11 cellular contexts compared by ENCODE assay signal in genomic region chr17:28748852-28749515, GRCh38. TPM values are rescaled to one million over a fixed set of nuclear protein-coding genes. Genes with fewer than 3 reads are reported as not detected.
A peak's percentile ranks its signal among the peaks of the same experiment; 100 is the strongest.
DNase-seq lines count a peak whose midpoint lies in the region; ATAC-seq and TF ChIP-seq lines count a peak whose summit lies in the region.
"Had no signal": no experiment of that assay in that cellular context is flagged by ENCODE, and none has a peak within 500 bp of the region (broad histone marks: within the 10 kb centered on the region; RNA-seq: fewer than 3 reads in every experiment).

No MANE protein-coding gene starts in this region.

- peaks cover 85% of the 10 kb centered on the region for H3F3A ChIP-seq in neural progenitor cell (ENCODE audit: low read depth)

- H3K9ac ChIP-seq in OCI-LY3 (ENCODE audit: low read length): peak overlapping the region; percentile 34; the same call in 1 of the 2 replicates
- H3K9ac ChIP-seq in neural progenitor cell: no peak overlapping the region

- TF ChIP-seq CTCF in A673 (conservative IDR thresholded peaks at IDR 0.05; ENCODE audit: low read depth, low read length) (no peak), OCI-LY3 (IDR thresholded peaks at IDR 0.05; ENCODE audit: low read depth, low read length) (no peak), neural progenitor cell (IDR thresholded peaks at IDR 0.05) (no peak)

- H3K4me3 ChIP-seq in A673 (ENCODE audit: low read depth, low read length, poor library complexity, severe bottlenecking) (no peak overlapping the region), OCI-LY3 (ENCODE audit: low read length) (peak overlapping the region; percentile 21; the same call in 1 of the 2 replicates), neural progenitor cell (no peak overlapping the region)
- H3K4me3 ChIP-seq: BLaER1 treated with 17β-estradiol and CSF1 and Interleukin-3, amounts not matched to agents 10 nM and 100 nM had no signal

- peak overlapping the region; percentile 55 for H3K27ac ChIP-seq in A673 (ENCODE audit: low read depth, low read length, poor library complexity, severe bottlenecking)
- H3K27ac ChIP-seq in OCI-LY3 (ENCODE audit: low read length): peak overlapping the region; percentile 94
- peak overlapping the region; percentile 98 for H3K27ac ChIP-seq in cingulate gyrus (ENCODE audit: low read depth, low read length)
- H3K27ac ChIP-seq in neural progenitor cell: no peak overlapping the region
- H3K27ac ChIP-seq: BLaER1 treated with 17β-estradiol and CSF1 and Interleukin-3, amounts not matched to agents 10 nM and 100 nM had no signal

- H2AFZ ChIP-seq in OCI-LY3 (ENCODE audit: low read depth, low read length) (no peak overlapping the region), neural progenitor cell (replicated peaks) (no peak overlapping the region)

- no peak overlapping the region for H3K27ac Mint-ChIP-seq in neural progenitor cell

- H3K4me1 Mint-ChIP-seq in neural progenitor cell: peaks cover 27% of the 10 kb centered on the region

- H3K36me3 ChIP-seq in A673 (ENCODE audit: insufficient read depth, low read length, poor library complexity, severe bottlenecking) (peaks cover 43% of the 10 kb centered on the region), OCI-LY3 (replicated peaks; ENCODE audit: low read depth, low read length) (peaks cover 77% of the 10 kb centered on the region), neural progenitor cell (peaks cover 7% of the 10 kb centered on the region)

- H3K79me2 ChIP-seq in OCI-LY3 (ENCODE audit: low read length): peaks cover 78% of the 10 kb centered on the region
- peaks cover 56% of the 10 kb centered on the region for H3K79me2 ChIP-seq in neural progenitor cell (ENCODE audit: low read depth)

- CTCF ChIA-PET in A673 (lab: Charles Lee): interaction anchor here (1.6 to 1.9 kb wide), 2 partner anchors 22 to 368 kb away, joined by 3 to 12 read pairs; partner anchors contain the start of genes NEK8 and TLCD1

- BruUV-seq in A673 (replicated peaks; lab: Mats Ljungman, UMichigan): no TSS peak

- no peaks in the 10 kb centered on the region for H3K9me3 ChIP-seq in A673 (ENCODE audit: low read depth, low read length, poor library complexity, severe bottlenecking)
- no peaks in the 10 kb centered on the region for H3K9me3 ChIP-seq in OCI-LY3 (ENCODE audit: insufficient read depth, low read length)
- no peaks in the 10 kb centered on the region for H3K9me3 ChIP-seq in neural progenitor cell (ENCODE audit: low read depth)
- H3K9me3 ChIP-seq: BLaER1 treated with 17β-estradiol and CSF1 and Interleukin-3, amounts not matched to agents 10 nM and 100 nM had no signal

- peaks cover 2% of the 10 kb centered on the region for H3K27me3 Mint-ChIP-seq in neural progenitor cell (ENCODE audit: insufficient read depth, low read depth)

- ATAC-seq in HG03442 (IDR thresholded peaks at IDR 0.05; ENCODE audit: unreplicated experiment): no peak

- peaks cover 73% of the 10 kb centered on the region for H4K20me1 ChIP-seq in OCI-LY3 (ENCODE audit: insufficient read depth, low read length)
- peaks cover 68% of the 10 kb centered on the region for H4K20me1 ChIP-seq in neural progenitor cell (ENCODE audit: low read depth)

- H3K27me3 ChIP-seq in A673 (replicated peaks; ENCODE audit: insufficient read depth, low read depth, low read length, poor library complexity) (no peaks in the 10 kb centered on the region), OCI-LY3 (ENCODE audit: low read depth, low read length) (no peaks in the 10 kb centered on the region), neural progenitor cell (no peaks in the 10 kb centered on the region)
- H3K27me3 ChIP-seq: BLaER1 treated with 17β-estradiol and CSF1 and Interleukin-3, amounts not matched to agents 10 nM and 100 nM had no signal

- peak overlapping the region; percentile 100 for H3K4me2 ChIP-seq in OCI-LY3 (ENCODE audit: low read length)
- H3K4me2 ChIP-seq in neural progenitor cell: no peak overlapping the region
- H3K4me2 ChIP-seq: BLaER1 treated with 17β-estradiol and CSF1 and Interleukin-3, amounts not matched to agents 10 nM and 100 nM had no signal

- H3K9me3 Mint-ChIP-seq in neural progenitor cell: no peaks in the 10 kb centered on the region

- intact Hi-C loops in A673 (cut with micrococcal nuclease; ENCODE audit: unreplicated experiment): loop anchor here (5.0 kb wide), 1 partner anchor 153 kb away; the partner anchor contains the start of gene DHRS13

- peaks cover 9% of the 10 kb centered on the region for H3K36me3 Mint-ChIP-seq in neural progenitor cell

- POLR2A ChIA-PET in A673 (lab: Charles Lee; ENCODE audit: low non-redundant PET): no interaction called here

- DNase-seq in A673 (ENCODE audit: low spot score) (no peak), neural progenitor cell (ENCODE audit: low spot score) (no peak), hepatic stellate cell (ENCODE audit: low spot score) (no peak), H4 (ENCODE audit: low spot score) (no peak), dedifferentiated amniotic fluid mesenchymal stem cell (ENCODE audit: extremely low spot score) (no peak)
- DNase-seq: activated gamma-delta T cell, KG1 had no signal

- H3K4me3 Mint-ChIP-seq in neural progenitor cell: peak overlapping the region; percentile 70

- H3K4me1 ChIP-seq in A673 (ENCODE audit: insufficient read depth, low read length, poor library complexity, severe bottlenecking) (peaks cover 21% of the 10 kb centered on the region), OCI-LY3 (ENCODE audit: low read length) (peaks cover 64% of the 10 kb centered on the region), neural progenitor cell (peaks cover 16% of the 10 kb centered on the region)

RNA-seq across cellular contexts. Expression of gene TRAF4, which starts 5.2 kb away (rescaled TPM):
- total RNA-seq in A673 (2021) (128 TPM in 2 replicates), neural progenitor cell (ENCODE audit: low replicate concordance) (32.2 and 94.1 TPM in 2 replicates)
- 27.7 and 40.5 TPM in 2 replicates for total RNA-seq in H4 (2014; rRNA removed; shearing (Covaris generic))

RNA-seq across cellular contexts. Expression of gene NEK8, which starts 20.4 kb away (rescaled TPM):
- total RNA-seq in A673 (2021) (3.9 and 4.2 TPM in 2 replicates), neural progenitor cell (ENCODE audit: low replicate concordance) (3.7 and 9.2 TPM in 2 replicates)
- total RNA-seq in H4 (2014; rRNA removed; shearing (Covaris generic)): 1.4 and 3.1 TPM in 2 replicates

RNA-seq across cellular contexts. Expression of gene TLCD1, which starts 23.0 kb away (rescaled TPM):
- total RNA-seq in A673 (2021) (3.8 and 7.8 TPM in 2 replicates), neural progenitor cell (ENCODE audit: low replicate concordance) (10.0 and 13.4 TPM in 2 replicates)
- 21.0 and 34.2 TPM in 2 replicates for total RNA-seq in H4 (2014; rRNA removed; shearing (Covaris generic))

RNA-seq across cellular contexts. Expression of gene RPL23A, which starts 29.2 kb away (rescaled TPM):
- total RNA-seq in A673 (2021) (1,563 and 1,683 TPM in 2 replicates), neural progenitor cell (ENCODE audit: low replicate concordance) (581 and 932 TPM in 2 replicates)
- 957 and 967 TPM in 2 replicates for total RNA-seq in H4 (2014; rRNA removed; shearing (Covaris generic))

RNA-seq across cellular contexts. Expression of gene RAB34, which starts 31.3 kb away (rescaled TPM):
- total RNA-seq in A673 (2021): 158 and 165 TPM in 2 replicates
- 82.8 and 133 TPM in 2 replicates for total RNA-seq in neural progenitor cell (ENCODE audit: low replicate concordance)
- total RNA-seq in H4 (2014; rRNA removed; shearing (Covaris generic)): 233 and 275 TPM in 2 replicates
